13 cellular contexts compared by ENCODE assay signal in the genomic region with DNA sequence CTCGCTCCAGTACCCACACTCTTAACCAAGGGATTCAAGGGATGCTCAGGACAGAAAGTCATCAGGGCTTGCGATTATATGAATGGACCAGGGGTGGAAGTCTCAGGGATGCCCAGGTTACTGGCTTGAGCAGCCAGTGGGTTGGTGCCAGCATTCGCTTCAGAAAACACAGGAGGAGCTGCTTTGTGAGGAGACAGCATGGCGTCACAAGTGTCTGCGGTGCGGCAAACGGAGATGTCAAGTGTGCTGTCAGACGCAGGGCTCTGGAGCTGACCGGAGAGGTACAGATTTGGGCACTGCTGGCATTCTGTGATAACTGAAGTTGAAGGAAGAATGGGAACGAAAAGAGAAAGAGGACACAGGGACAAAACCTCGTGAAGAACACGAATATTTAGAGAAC. TPM values are rescaled to one million over a fixed set of nuclear protein-coding genes. Genes with fewer than 3 reads are reported as not detected.
DNase-seq lines count a peak whose midpoint lies in the region; ATAC-seq and TF ChIP-seq lines count a peak whose summit lies in the region.
"Had no signal": no experiment of that assay in that cellular context is flagged by ENCODE, and none has a peak within 500 bp of the region (broad histone marks: within the 10 kb centered on the region; RNA-seq: fewer than 3 reads in every experiment).

No MANE protein-coding gene starts in this region.

- H3K9me3 ChIP-seq in H9 (ENCODE audit: control insufficient read depth, low read depth, low read length) (no peaks in the 10 kb centered on the region), RWPE2 (ENCODE audit: severe bottlenecking) (no peaks in the 10 kb centered on the region), trophoblast cell (ENCODE audit: insufficient read depth, low read depth, low read length) (no peaks in the 10 kb centered on the region)
- H3K9me3 ChIP-seq: Caco-2, HAP-1 had no signal

- H3K56ac ChIP-seq in H9 (ENCODE audit: insufficient read length, low read depth, low read length), result no peak overlapping the region

- H3K4me1 Mint-ChIP-seq in H9, result peaks cover 24 to 31% of the 10 kb centered on the region in 2 experiments

- no peak overlapping the region for H2BK20ac ChIP-seq in H9 (ENCODE audit: low read depth, low read length, poor library complexity, severe bottlenecking)

- H3K79me1 ChIP-seq in H9 (ENCODE audit: insufficient read depth, low read depth, low read length, poor library complexity, severe bottlenecking), result no peaks in the 10 kb centered on the region
- peaks cover 30% of the 10 kb centered on the region for H3K79me1 ChIP-seq in trophoblast cell (ENCODE audit: low read length)

- no peak overlapping the region for H3K4me3 Mint-ChIP-seq in H9
- H3K4me3 Mint-ChIP-seq: CD8-positive, alpha-beta memory T cell had no signal

- WGBS in H9 (ENCODE audit: extremely low coverage, insufficient read length, low lambda C conversion rate), result no CpG with 5 or more reads among the region's 12 CpGs
- no CpG with 5 or more reads among the region's 12 CpGs for WGBS in trophoblast cell (ENCODE audit: extremely low coverage, insufficient coverage, insufficient read length)

- H3T11ph ChIP-seq in H9 (ENCODE audit: low read length), result no peak overlapping the region

- H4K91ac ChIP-seq in H9 (ENCODE audit: insufficient read length, low read depth, low read length) (no peak overlapping the region), trophoblast cell (ENCODE audit: low read depth, low read length) (peak overlapping the region; percentile 97)

- H3K4me2 ChIP-seq in H9 (ENCODE audit: insufficient read depth, insufficient read length, low read length) (no peak overlapping the region), trophoblast cell (ENCODE audit: low read length) (no peak overlapping the region)

- H4K20me1 ChIP-seq in H9 (ENCODE audit: control insufficient read depth, insufficient read depth, insufficient read length), result no peaks in the 10 kb centered on the region

- no peak for ATAC-seq in RWPE2 (ENCODE audit: low read depth)

- H3K36me3 Mint-ChIP-seq in H9 (ENCODE audit: insufficient read depth in 1 of 3, low read depth in 3 of 3), result no peaks in the 10 kb centered on the region

- no peak overlapping the region for H3K23ac ChIP-seq in H9 (ENCODE audit: insufficient read length, low read depth, low read length)
- H3K23ac ChIP-seq in trophoblast cell (ENCODE audit: low read length), result no peak overlapping the region

- no peak overlapping the region for H3K14ac ChIP-seq in H9 (ENCODE audit: insufficient read depth, low read length)
- peak overlapping the region; percentile 81 for H3K14ac ChIP-seq in trophoblast cell (ENCODE audit: low read length)

- H3K27ac ChIP-seq in H9 (ENCODE audit: insufficient read length, low read depth, low read length) (no peak overlapping the region), RWPE2 (ENCODE audit: poor library complexity, severe bottlenecking) (peak overlapping the region; percentile 96), trophoblast cell (ENCODE audit: low read depth, low read length) (no peak overlapping the region)

- H4K5ac ChIP-seq in H9 (ENCODE audit: insufficient read length, low read depth, low read length), result no peak overlapping the region

- no peak overlapping the region for H4K12ac ChIP-seq in trophoblast cell (ENCODE audit: low read depth, low read length)

- H3K27me3 Mint-ChIP-seq in H9 (ENCODE audit: low read depth), result peaks cover 4% of the 10 kb centered on the region

- no peak for TF ChIP-seq CTCF in H9 (conservative IDR thresholded peaks at IDR 0.05)
- TF ChIP-seq CTCF in RWPE2 (IDR thresholded peaks at IDR 0.05; ENCODE audit: poor library complexity, severe bottlenecking), result no peak

- H3K9me3 Mint-ChIP-seq in H9, result no peaks in the 10 kb centered on the region

- H2AK5ac ChIP-seq in H9 (ENCODE audit: insufficient read length, low read length) (no peak overlapping the region), trophoblast cell (ENCODE audit: low read length) (peak overlapping the region; percentile 97)

- no peak overlapping the region for H3K27ac Mint-ChIP-seq in H9
- H3K27ac Mint-ChIP-seq: CD8-positive, alpha-beta memory T cell had no signal

- DNase-seq in H9, result peak; percentile 19
- no peak for DNase-seq in RWPE2 (ENCODE audit: low spot score)
- no peak for DNase-seq in trophoblast cell
- no peak for DNase-seq in activated T-cell treated with anti-CD3 and anti-CD28 coated beads for 4 hours
- no peak for DNase-seq in NCI-H2107 treated with DMSO at 0.1 percent for 48 hours (lab: John Stamatoyannopoulos, UW; ENCODE audit: unreplicated experiment)
- DNase-seq in hippocampal formation (lab: John Stamatoyannopoulos, UW), result no peak
- DNase-seq: Caco-2; CD8-positive, alpha-beta memory T cell; GOT3 had no signal

- H4K8ac ChIP-seq in H9 (replicated peaks; ENCODE audit: insufficient read length, low read depth, low read length) (no peak overlapping the region), trophoblast cell (ENCODE audit: low read depth, low read length) (peak overlapping the region; percentile 43)

- H3K9ac ChIP-seq in H9 (ENCODE audit: extremely low read depth, insufficient read length, low read length) (no peak overlapping the region), trophoblast cell (ENCODE audit: low read length) (no peak overlapping the region)

- H3K4me1 ChIP-seq in H9 (ENCODE audit: insufficient read depth, low read length) (no peaks in the 10 kb centered on the region), RWPE2 (ENCODE audit: insufficient read depth, poor library complexity, severe bottlenecking) (peaks cover 38% of the 10 kb centered on the region), trophoblast cell (ENCODE audit: control insufficient read depth in 1 of 2, insufficient read depth in 2 of 2, low read length in 2 of 2) (peaks cover 20 to 33% of the 10 kb centered on the region in 2 experiments)
- H3K4me1 ChIP-seq: Caco-2 had no signal

- no peak overlapping the region for H3K4ac ChIP-seq in H9 (ENCODE audit: low read depth, low read length)
- H3K4ac ChIP-seq in trophoblast cell (ENCODE audit: low read depth, low read length), result peak overlapping the region; percentile 25

- H3K36me3 ChIP-seq in RWPE2 (ENCODE audit: low read depth) (no peaks in the 10 kb centered on the region), trophoblast cell (ENCODE audit: control insufficient read depth in 1 of 2, insufficient read depth in 2 of 2, low read length in 2 of 2) (no peaks in the 10 kb centered on the region)
- H3K36me3 ChIP-seq: HAP-1 had no signal

- H3K4me3 ChIP-seq in RWPE2 (ENCODE audit: severe bottlenecking) (no peak overlapping the region), trophoblast cell (ENCODE audit: low read depth, low read length) (no peak overlapping the region)
- H3K4me3 ChIP-seq: HAP-1 had no signal

- H2BK12ac ChIP-seq in H9 (ENCODE audit: insufficient read length, low read depth, low read length), result no peak overlapping the region
- peak overlapping the region; percentile 99 for H2BK12ac ChIP-seq in trophoblast cell (ENCODE audit: low read length)

- no peak overlapping the region for H2BK5ac ChIP-seq in H9 (ENCODE audit: insufficient read length, low read length)
- peak overlapping the region; percentile 62 for H2BK5ac ChIP-seq in trophoblast cell (ENCODE audit: low read depth, low read length, poor library complexity)

- H3K23me2 ChIP-seq in H9 (ENCODE audit: insufficient read length, low read depth, low read length, poor library complexity, severe bottlenecking), result peaks cover 3% of the 10 kb centered on the region

- H2BK15ac ChIP-seq in H9 (ENCODE audit: low read depth, low read length), result no peak overlapping the region

- no peaks in the 10 kb centered on the region for H3K27me3 ChIP-seq in H9 (ENCODE audit: insufficient read depth, low read length)
- H3K27me3 ChIP-seq in RWPE2 (ENCODE audit: insufficient read depth, poor library complexity, severe bottlenecking), result no peaks in the 10 kb centered on the region
- no peaks in the 10 kb centered on the region for H3K27me3 ChIP-seq in trophoblast cell (ENCODE audit: insufficient read depth, low read length)

- H2AFZ ChIP-seq in H9 (ENCODE audit: low read length) (no peak overlapping the region), trophoblast cell (ENCODE audit: insufficient read depth, low read length, poor library complexity) (no peak overlapping the region)

- H2BK120ac ChIP-seq in H9 (ENCODE audit: low read depth, low read length, poor library complexity, severe bottlenecking) (no peak overlapping the region), trophoblast cell (ENCODE audit: insufficient read depth, low read length, poor library complexity) (peak overlapping the region; percentile 94)

- H3K79me2 ChIP-seq in H9 (ENCODE audit: insufficient read depth, low read length), result no peaks in the 10 kb centered on the region
- peaks cover 3% of the 10 kb centered on the region for H3K79me2 ChIP-seq in trophoblast cell (ENCODE audit: control insufficient read depth, insufficient read depth, low read length, poor library complexity)

- H3K18ac ChIP-seq in H9 (ENCODE audit: insufficient read length, low read depth, low read length) (no peak overlapping the region), trophoblast cell (ENCODE audit: low read length) (peak overlapping the region; percentile 76)

RNA-seq across cellular contexts. Expression of a gene that starts 4.1 kb away (rescaled TPM):
- total RNA-seq in H9 (2021), result 0.39 TPM in 1 of 2 replicates, not detected in the other
- 0.62 and 0.69 TPM in 2 replicates for polyA plus RNA-seq in trophoblast cell (2013)
- total RNA-seq: A673; Caco-2; CD8-positive, alpha-beta memory T cell; Daoy; HT-29 had no signal
